19 cellular contexts compared by ENCODE assay signal in the genomic region with DNA sequence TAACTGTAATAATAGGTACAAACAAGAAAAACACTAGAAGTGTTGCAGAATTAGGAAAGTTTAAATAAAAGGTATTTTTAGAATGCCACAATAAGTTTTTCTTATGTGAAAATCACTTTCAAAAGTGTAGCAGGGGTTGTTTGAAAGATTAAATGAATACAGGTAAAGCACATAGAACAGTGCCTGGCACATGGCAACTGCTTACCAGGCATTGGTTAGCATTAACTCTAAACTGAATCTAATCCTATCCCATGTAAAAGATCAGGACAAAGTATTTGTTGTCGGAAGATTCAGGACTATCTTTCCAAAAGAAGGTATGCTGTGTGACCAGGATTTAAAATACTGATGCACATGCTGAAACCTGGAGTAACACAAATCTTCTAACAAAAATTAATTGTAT.
"Had no signal": no experiment of that assay in that cellular context is flagged by ENCODE, and none has a peak within 500 bp of the region (broad histone marks: within the 10 kb centered on the region; RNA-seq: fewer than 3 reads in every experiment).

No MANE protein-coding gene starts in this region.

- H3K27me3 ChIP-seq: pancreas, testis had no signal

- FAIRE-seq: keratinocyte had no signal

- H3K36me3 Mint-ChIP-seq: activated CD4-positive, alpha-beta memory T cell treated with anti-CD3 and anti-CD28 coated beads for 36 hours; type B pancreatic cell had no signal

- H3K27ac Mint-ChIP-seq: activated B cell treated with CpG ODN at 0.5 μM for 24 hours; activated CD4-positive, alpha-beta memory T cell treated with anti-CD3 and anti-CD28 coated beads for 36 hours; activated CD8-positive, alpha-beta memory T cell treated with anti-CD3 and anti-CD28 coated beads, Interleukin-2, amount 10 ng/mL, durations not matched to agents 7 days and 5 days; stimulated activated memory B cell treated with anti-CD40 and anti-IgM and Interleukin-4, amounts not matched to agents 10 μg/mL and 1 μg/mL and 100 μg/mL, for 72 hours; type B pancreatic cell had no signal

- H3K4me2 ChIP-seq: smooth muscle cell had no signal

- DNase-seq: activated B cell treated with CpG ODN at 0.5 μM for 24 hours; activated CD4-positive, alpha-beta memory T cell treated with anti-CD3 and anti-CD28 coated beads for 36 hours; activated CD4-positive, alpha-beta T cell treated with anti-CD3 and anti-CD28 coated beads for 4 hours; activated CD8-positive, alpha-beta memory T cell treated with anti-CD3 and anti-CD28 coated beads, Interleukin-2, amount 10 ng/mL, durations not matched to agents 7 days and 5 days; effector memory CD8-positive, alpha-beta T cell; hippocampal formation; midbrain; pancreas; right lobe of liver; stimulated activated CD4-positive, alpha-beta T cell treated with anti-CD3 and anti-CD28 coated beads, Interleukin-4, amount 100 ng/mL, for 24 hours; testis had no signal

- ATAC-seq: activated CD8-positive, alpha-beta memory T cell treated with anti-CD3 and anti-CD28 coated beads, Interleukin-2, amount 10 ng/mL, durations not matched to agents 7 days and 5 days; effector memory CD8-positive, alpha-beta T cell; pancreas; right lobe of liver; stimulated activated memory B cell treated with anti-CD40 and anti-IgM and Interleukin-4, amounts not matched to agents 10 μg/mL and 1 μg/mL and 100 μg/mL, for 72 hours had no signal

- H3K36me3 ChIP-seq: cardiac muscle cell, neutrophil, pancreas, right lobe of liver had no signal

- H3K27me3 Mint-ChIP-seq: activated B cell treated with CpG ODN at 0.5 μM for 24 hours; activated CD4-positive, alpha-beta memory T cell treated with anti-CD3 and anti-CD28 coated beads for 36 hours; activated naive CD8-positive, alpha-beta T cell; effector memory CD8-positive, alpha-beta T cell; stimulated activated memory B cell treated with anti-CD40 and anti-IgM and Interleukin-4, amounts not matched to agents 10 μg/mL and 1 μg/mL and 100 μg/mL, for 72 hours had no signal

- H3K4me3 Mint-ChIP-seq: activated B cell treated with CpG ODN at 0.5 μM for 24 hours; activated CD4-positive, alpha-beta memory T cell treated with anti-CD3 and anti-CD28 coated beads for 36 hours; activated CD8-positive, alpha-beta memory T cell treated with anti-CD3 and anti-CD28 coated beads, Interleukin-2, amount 10 ng/mL, durations not matched to agents 7 days and 5 days; activated naive CD8-positive, alpha-beta T cell; effector memory CD8-positive, alpha-beta T cell; stimulated activated memory B cell treated with anti-CD40 and anti-IgM and Interleukin-4, amounts not matched to agents 10 μg/mL and 1 μg/mL and 100 μg/mL, for 72 hours; type B pancreatic cell had no signal

- H3K9me3 Mint-ChIP-seq: stimulated activated memory B cell treated with anti-CD40 and anti-IgM and Interleukin-4, amounts not matched to agents 10 μg/mL and 1 μg/mL and 100 μg/mL, for 72 hours had no signal

- H3K9me3 ChIP-seq: neutrophil, pancreas, right lobe of liver, testis had no signal

- H3K27ac ChIP-seq: cardiac muscle cell, neutrophil, pancreas, right lobe of liver, testis had no signal

- H3K4me3 ChIP-seq: cardiac muscle cell, lung, pancreas, right lobe of liver, smooth muscle cell, testis had no signal
